8 cellular contexts compared by ENCODE assay signal in the genomic region with DNA sequence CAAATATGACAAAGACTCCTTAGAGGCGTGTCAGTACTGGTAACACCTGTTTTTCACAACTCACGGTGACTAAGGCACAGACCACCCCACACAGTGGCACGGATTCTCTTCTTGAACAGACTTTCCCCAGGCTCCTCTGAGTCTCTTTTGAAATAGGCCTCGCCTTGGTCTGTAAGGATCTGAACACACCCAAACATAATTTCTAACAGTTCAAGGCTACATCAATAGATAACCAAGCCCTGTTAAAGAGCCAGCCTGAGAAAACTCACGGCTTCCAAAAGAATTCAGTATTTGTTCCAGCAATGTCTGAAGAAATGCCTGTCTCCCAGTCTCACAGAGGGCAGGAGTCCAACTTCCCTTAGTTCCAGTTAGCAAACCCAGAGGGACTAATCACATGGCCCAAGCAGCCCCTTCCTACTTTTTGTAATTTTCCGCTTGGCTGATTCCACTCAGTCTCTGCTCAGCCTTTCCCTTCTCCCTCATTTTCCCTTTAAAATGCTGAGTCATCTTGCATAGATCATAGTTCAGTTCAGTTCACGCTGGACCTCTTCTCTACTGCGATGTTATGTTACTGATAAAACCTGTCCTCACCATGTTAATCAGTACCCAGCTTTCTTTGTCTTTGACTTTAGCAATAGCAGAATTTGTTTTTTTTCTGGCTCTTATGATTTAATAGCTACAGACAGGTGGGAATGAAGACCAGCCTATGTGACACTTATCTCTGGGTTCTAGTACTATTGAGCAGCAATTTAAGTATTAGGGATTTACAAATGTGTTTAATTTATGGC. TPM values are rescaled to one million over a fixed set of nuclear protein-coding genes. Genes with fewer than 3 reads are reported as not detected.
DNase-seq lines count a peak whose midpoint lies in the region; ATAC-seq and TF ChIP-seq lines count a peak whose summit lies in the region.

No MANE protein-coding gene starts in this region.

- H2AFZ ChIP-seq in PC-3 (ENCODE audit: low read length): 0 out of 2 replicates have a peak overlapping the region, but pooled peaks have one; percentile 6

- peaks cover 13% of the 10 kb centered on the region for H3K9me3 Mint-ChIP-seq in neural crest cell

- no peaks in the 10 kb centered on the region for H3K9me2 ChIP-seq in PC-3 (replicated peaks; ENCODE audit: low read length)

- no peaks in the 10 kb centered on the region for H3F3A ChIP-seq in PC-3 (ENCODE audit: low read length, unreplicated experiment)

- TF ChIP-seq CTCF in PC-3 (conservative IDR thresholded peaks at IDR 0.05; ENCODE audit: low read depth, low read length) (no peak), neural crest cell (conservative IDR thresholded peaks at IDR 0.05) (no peak)

- no peak for ATAC-seq in PC-3
- no peak for ATAC-seq in HG03439 (IDR thresholded peaks at IDR 0.05; ENCODE audit: unreplicated experiment)

- H3K4me1 ChIP-seq in PC-3 (ENCODE audit: insufficient read depth, low read length): peaks cover 9% of the 10 kb centered on the region; the same call in 1 of the 2 replicates

- BruUV-seq in PC-3 (replicated peaks; lab: Mats Ljungman, UMichigan): no TSS peak

- H3K27me3 ChIP-seq in PC-3 (ENCODE audit: low read length): no peaks in the 10 kb centered on the region

- no peaks in the 10 kb centered on the region for H3K9me3 ChIP-seq in PC-3 (ENCODE audit: low read length)

- no peak overlapping the region for H3K4me2 ChIP-seq in PC-3 (ENCODE audit: low read length)

- no peak overlapping the region for H3K4me3 ChIP-seq in PC-3 (ENCODE audit: low read length)

- H3K4me1 Mint-ChIP-seq in neural crest cell: peaks cover 13% of the 10 kb centered on the region

- CTCF ChIA-PET in PC-3 (lab: Charles Lee): no interaction called here

- H4K20me1 ChIP-seq in PC-3 (ENCODE audit: low read length): no peaks in the 10 kb centered on the region

- peak; percentile 50 for DNase-seq in EH (ENCODE audit: low read depth)
- DNase-seq in PC-3: peak; percentile 11
- DNase-seq in fibroblast of gingiva (ENCODE audit: low read depth): peak; percentile 99
- no peak for DNase-seq in neural crest cell (ENCODE audit: low read depth, low spot score)
- DNase-seq in NCI-H128 (lab: John Stamatoyannopoulos, UW; ENCODE audit: unreplicated experiment): no peak
- no peak for DNase-seq in NCI-H446 treated with DMSO at 0.1 percent for 48 hours (lab: John Stamatoyannopoulos, UW)
- DNase-seq in T1000 (lab: John Stamatoyannopoulos, UW): no peak

- POLR2A ChIA-PET in PC-3 (lab: Charles Lee; ENCODE audit: unreplicated experiment): no interaction called here

- intact Hi-C loops in PC-3 (cut with micrococcal nuclease): no loop called here

- H3K27ac Mint-ChIP-seq in neural crest cell (ENCODE audit: unreplicated experiment): peak overlapping the region; percentile 64

- H3K27ac ChIP-seq in PC-3 (ENCODE audit: low read length): 0 out of 2 replicates have a peak overlapping the region, but pooled peaks have one; percentile 11

- no peak overlapping the region for H3K4me3 Mint-ChIP-seq in neural crest cell

- H3K27me3 Mint-ChIP-seq in neural crest cell (ENCODE audit: low read depth): no peaks in the 10 kb centered on the region

- H3K9ac ChIP-seq in PC-3 (ENCODE audit: low read length): no peak overlapping the region

- no peaks in the 10 kb centered on the region for H3K79me2 ChIP-seq in PC-3 (ENCODE audit: low read length)

- peaks cover 6% of the 10 kb centered on the region for H3K36me3 Mint-ChIP-seq in neural crest cell (ENCODE audit: low read depth)

- H3K36me3 ChIP-seq in PC-3 (ENCODE audit: low read depth, low read length): no peaks in the 10 kb centered on the region

RNA-seq across cellular contexts. Expression of a gene that starts 22.6 kb away (rescaled TPM):
- total RNA-seq in PC-3 (2014; rRNA removed): 15.8 and 24.0 TPM in 2 replicates
- total RNA-seq in neural crest cell: 0.19 TPM in 1 of 2 replicates, not detected in the other

Comparison
In these comparisons a context has a peak if more than half of its experiments do, and no peak if none do; other contexts are left out.
1. DNase-seq: peak in EH (single experiment), PC-3 (single experiment) and fibroblast of gingiva (single experiment); none in neural crest cell (single experiment), NCI-H128 (single experiment), NCI-H446 treated with DMSO at 0.1 percent for 48 hours (single experiment) and T1000 (single experiment).
2. RNA of a gene that starts 22.6 kb away (total RNA-seq): 15.8 to 24.0 TPM in PC-3; 0.19 TPM in neural crest cell; every median in the first group is over 10 times any median in the second.